Comparison of ENCODE assay signal across 11 cellular contexts in the genomic region with DNA sequence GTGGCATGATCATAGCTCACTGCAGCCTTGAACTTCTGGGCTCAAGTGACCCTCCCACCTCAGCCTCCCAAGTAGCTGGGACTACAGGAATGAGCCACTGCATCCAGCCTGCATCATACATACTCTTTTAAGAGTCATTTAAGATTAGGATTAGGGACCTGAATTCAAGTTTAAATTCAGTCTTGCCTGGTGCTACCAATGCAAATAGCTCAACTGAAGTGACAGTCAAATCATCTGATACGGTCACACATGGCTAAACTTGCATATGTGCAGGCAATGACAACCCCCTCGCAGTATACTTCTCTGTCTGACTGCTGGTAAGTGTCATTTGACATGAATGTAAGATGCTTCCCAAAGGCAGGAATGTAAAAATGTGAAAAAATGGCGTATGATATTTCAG. TPM values are rescaled to one million over a fixed set of nuclear protein-coding genes. Genes with fewer than 3 reads are reported as not detected.
DNase-seq lines count a peak whose midpoint lies in the region; ATAC-seq, FAIRE-seq and TF ChIP-seq lines count a peak whose summit lies in the region.
"Had no signal": no experiment of that assay in that cellular context is flagged by ENCODE, and none has a peak within 500 bp of the region (broad histone marks: within the 10 kb centered on the region; RNA-seq: fewer than 3 reads in every experiment).

No MANE protein-coding gene starts in this region.

- FAIRE-seq in HTR-8/SVneo (lab: Jason Lieb, UNC): peak; percentile 60

- no peak for TF ChIP-seq POLR2A in transverse colon (IDR thresholded peaks at IDR 0.05)

- H3K27me3 ChIP-seq in transverse colon (no peaks in the 10 kb centered on the region), heart right ventricle (peaks cover 0 to 60% (median 0%) of the 10 kb centered on the region in 7 donors)

- no peaks in the 10 kb centered on the region for H3K36me3 Mint-ChIP-seq in stimulated activated effector memory CD8-positive, alpha-beta T cell treated with anti-CD3 and anti-CD28 coated beads, Interleukin-12 subunit alpha, Interleukin-12 subunit beta, amount 100 ng/mL, for 72 hours

- ATAC-seq in GM19043 (IDR thresholded peaks at IDR 0.05; ENCODE audit: low read depth, unreplicated experiment): peak; percentile 34
- ATAC-seq in HG02678 (IDR thresholded peaks at IDR 0.05; ENCODE audit: unreplicated experiment): peak; percentile 47
- peak; percentile 49 for ATAC-seq in stimulated activated effector memory CD8-positive, alpha-beta T cell treated with anti-CD3 and anti-CD28 coated beads, Interleukin-12 subunit alpha, Interleukin-12 subunit beta, amount 100 ng/mL, for 72 hours
- no peak for ATAC-seq in heart right ventricle

- peak overlapping the region; percentile 15 for H3K4me3 Mint-ChIP-seq in stimulated activated effector memory CD8-positive, alpha-beta T cell treated with anti-CD3 and anti-CD28 coated beads, Interleukin-12 subunit alpha, Interleukin-12 subunit beta, amount 100 ng/mL, for 72 hours

- DNase-seq in HTR-8/SVneo (ENCODE audit: insufficient read length, low spot score): no peak
- DNase-seq in stimulated activated effector memory CD8-positive, alpha-beta T cell treated with anti-CD3 and anti-CD28 coated beads, Interleukin-12 subunit alpha, Interleukin-12 subunit beta, amount 100 ng/mL, for 72 hours (ENCODE audit: low spot score in 2 of 2): no peak
- DNase-seq in transverse colon: no peak
- no peak for DNase-seq in NCI-H1436 (lab: John Stamatoyannopoulos, UW)
- no peak for DNase-seq in NCI-H524 (lab: John Stamatoyannopoulos, UW)
- DNase-seq in heart right ventricle: no peak
- DNase-seq: NCI-H1105 treated with DMSO at 0.1 percent for 48 hours, T-helper 1 cell had no signal

- TF ChIP-seq CTCF in transverse colon (IDR thresholded peaks at IDR 0.05) (no peak), heart right ventricle (IDR thresholded peaks at IDR 0.05) (no peak)

- in situ Hi-C loops in transverse colon (cut with MboI; ENCODE audit: low pct_ligation_motif_present in 1 of 4, low pct_unique_long_range_greater_than_20kb in 1 of 4, low sequenced_read_pairs in 3 of 4): no loop called here

- H3K36me3 ChIP-seq in transverse colon: no peaks in the 10 kb centered on the region
- no peaks in the 10 kb centered on the region for H3K36me3 ChIP-seq in heart right ventricle

- intact Hi-C loops in transverse colon (cut with DNase I; ENCODE audit: low total_unique reads) (no loop called here), heart right ventricle (cut with DNase I) (no loop called here)

- H3K4me1 Mint-ChIP-seq in stimulated activated effector memory CD8-positive, alpha-beta T cell treated with anti-CD3 and anti-CD28 coated beads, Interleukin-12 subunit alpha, Interleukin-12 subunit beta, amount 100 ng/mL, for 72 hours: peaks cover 21% of the 10 kb centered on the region

- no peaks in the 10 kb centered on the region for H3K9me3 Mint-ChIP-seq in stimulated activated effector memory CD8-positive, alpha-beta T cell treated with anti-CD3 and anti-CD28 coated beads, Interleukin-12 subunit alpha, Interleukin-12 subunit beta, amount 100 ng/mL, for 72 hours

- H3K27ac ChIP-seq in transverse colon (no peak overlapping the region), heart right ventricle (no peak overlapping the region)

- no peaks in the 10 kb centered on the region for H3K9me3 ChIP-seq in transverse colon
- H3K9me3 ChIP-seq in heart right ventricle: no peaks in the 10 kb centered on the region

- WGBS in transverse colon (ENCODE audit: low coverage in 1 of 2), 2 donors: 68 to 84% methylated on average over 3 of the region's 3 CpGs
- WGBS in heart right ventricle, 2 donors: 84 to 88% methylated on average over 3 of the region's 3 CpGs

- no peak for TF ChIP-seq EP300 in transverse colon (IDR thresholded peaks at IDR 0.05; ENCODE audit: low read depth)

- H3K4me1 ChIP-seq in transverse colon (peaks cover 5 to 45% (median 11%) of the 10 kb centered on the region in 4 donors), heart right ventricle (peaks cover 0 to 37% (median 7%) of the 10 kb centered on the region in 9 donors)

- H3K4me3 ChIP-seq in transverse colon: no peak overlapping the region
- H3K4me3 ChIP-seq in heart right ventricle: no peak overlapping the region

- H3K27ac Mint-ChIP-seq in stimulated activated effector memory CD8-positive, alpha-beta T cell treated with anti-CD3 and anti-CD28 coated beads, Interleukin-12 subunit alpha, Interleukin-12 subunit beta, amount 100 ng/mL, for 72 hours: peak overlapping the region; percentile 15

RNA-seq across cellular contexts. Expression of gene TMEM131, which starts 31.8 kb away (rescaled TPM):
- total RNA-seq in transverse colon (10 to 100 TPM; 78.4 to 86.4 (median 80.5) TPM), heart right ventricle (10 to 100 TPM; 26.3 to 34.3 (median 30.7) TPM)
- polyA plus RNA-seq in heart right ventricle: 10 to 100 TPM in 1 of 2 donors, 1 to 10 TPM in 1; 8.2 to 14.3 TPM

RNA-seq across cellular contexts. Expression of gene VWA3B, which starts 59.4 kb away (rescaled TPM):
- total RNA-seq in transverse colon (under 1 TPM in 2 of 4 donors, not detected in 2; 0.41 to 0.48 TPM), heart right ventricle (1 to 10 TPM in 2 of 10 donors, under 1 TPM in 7, not detected in 1; 0.18 to 1.4 (median 0.64) TPM)
- polyA plus RNA-seq in heart right ventricle: under 1 TPM; 0.06 to 0.07 TPM
- total RNA-seq: myocyte had no signal

Comparison
In these comparisons a context has a peak if more than half of its experiments do, and no peak if none do; other contexts are left out.
1. ATAC-seq: peak in GM19043 (single experiment), HG02678 (single experiment) and stimulated activated effector memory CD8-positive, alpha-beta T cell treated with anti-CD3 and anti-CD28 coated beads, Interleukin-12 subunit alpha, Interleukin-12 subunit beta, amount 100 ng/mL, for 72 hours (single experiment); none in heart right ventricle (0 of 8).